Comparison of ENCODE assay signal across 1 cellular context in the genomic region with DNA sequence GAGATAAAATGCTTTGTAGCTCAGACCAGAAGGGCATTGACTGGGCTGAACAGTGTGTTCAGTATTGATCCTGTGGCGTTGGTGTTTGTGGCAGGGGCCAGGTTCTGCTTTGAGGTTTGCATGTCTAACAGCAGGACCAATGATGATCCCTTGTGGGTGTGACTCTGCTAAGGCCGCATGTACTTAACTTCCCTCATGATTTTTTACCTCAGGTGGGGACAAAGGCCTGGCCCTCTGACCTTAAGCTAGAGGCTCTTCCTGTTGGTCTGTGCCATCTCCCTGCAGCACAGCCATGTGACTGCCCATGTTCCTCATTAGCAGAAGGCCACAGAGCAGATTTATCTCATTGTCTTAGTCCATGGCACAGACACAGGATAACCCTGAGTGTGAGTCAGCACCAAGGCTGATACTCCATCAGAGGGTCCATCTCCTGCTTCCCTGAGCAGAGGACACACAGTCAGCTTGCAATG.
TF ChIP-seq lines count a peak whose summit lies in the region.

No MANE protein-coding gene starts in this region.

TF ChIP-seq in HepG2, 621 proteins besides CTCF, POLR2A, EP300 and RAD21 (continues in another document):
- TF ChIP-seq ZNF207 (IDR thresholded peaks at IDR 0.05; ENCODE audit: borderline replicate concordance) = no peak
- no peak for TF ChIP-seq GLI4 (CRISPR knock-in tag; IDR thresholded peaks at IDR 0.05; ENCODE audit: borderline replicate concordance)
- no peak for TF ChIP-seq ZNF44 (CRISPR knock-in tag; IDR thresholded peaks at IDR 0.05)
- no peak for TF ChIP-seq FOXP4 (CRISPR knock-in tag; IDR thresholded peaks at IDR 0.05)
- no peak for TF ChIP-seq ZNF615 (CRISPR knock-in tag; IDR thresholded peaks at IDR 0.05; ENCODE audit: borderline replicate concordance)
- peak; percentile 76 for TF ChIP-seq SALL1 (CRISPR knock-in tag; IDR thresholded peaks at IDR 0.05)
- TF ChIP-seq, protein P1, sequence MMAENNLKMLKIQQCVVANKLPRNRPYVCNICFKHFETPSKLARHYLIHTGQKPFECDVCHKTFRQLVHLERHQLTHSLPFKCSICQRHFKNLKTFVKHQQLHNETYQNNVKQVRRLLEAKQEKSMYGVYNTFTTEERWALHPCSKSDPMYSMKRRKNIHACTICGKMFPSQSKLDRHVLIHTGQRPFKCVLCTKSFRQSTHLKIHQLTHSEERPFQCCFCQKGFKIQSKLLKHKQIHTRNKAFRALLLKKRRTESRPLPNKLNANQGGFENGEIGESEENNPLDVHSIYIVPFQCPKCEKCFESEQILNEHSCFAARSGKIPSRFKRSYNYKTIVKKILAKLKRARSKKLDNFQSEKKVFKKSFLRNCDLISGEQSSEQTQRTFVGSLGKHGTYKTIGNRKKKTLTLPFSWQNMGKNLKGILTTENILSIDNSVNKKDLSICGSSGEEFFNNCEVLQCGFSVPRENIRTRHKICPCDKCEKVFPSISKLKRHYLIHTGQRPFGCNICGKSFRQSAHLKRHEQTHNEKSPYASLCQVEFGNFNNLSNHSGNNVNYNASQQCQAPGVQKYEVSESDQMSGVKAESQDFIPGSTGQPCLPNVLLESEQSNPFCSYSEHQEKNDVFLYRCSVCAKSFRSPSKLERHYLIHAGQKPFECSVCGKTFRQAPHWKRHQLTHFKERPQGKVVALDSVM (CRISPR knock-in tag; IDR thresholded peaks at IDR 0.05) = no peak
- TF ChIP-seq FOXC1 (CRISPR knock-in tag; IDR thresholded peaks at IDR 0.05; ENCODE audit: borderline replicate concordance) = no peak
- TF ChIP-seq ARNTL (CRISPR knock-in tag; IDR thresholded peaks at IDR 0.05) = peak; percentile 80; the same call in 1 of the 2 replicates
- TF ChIP-seq, protein P2, sequence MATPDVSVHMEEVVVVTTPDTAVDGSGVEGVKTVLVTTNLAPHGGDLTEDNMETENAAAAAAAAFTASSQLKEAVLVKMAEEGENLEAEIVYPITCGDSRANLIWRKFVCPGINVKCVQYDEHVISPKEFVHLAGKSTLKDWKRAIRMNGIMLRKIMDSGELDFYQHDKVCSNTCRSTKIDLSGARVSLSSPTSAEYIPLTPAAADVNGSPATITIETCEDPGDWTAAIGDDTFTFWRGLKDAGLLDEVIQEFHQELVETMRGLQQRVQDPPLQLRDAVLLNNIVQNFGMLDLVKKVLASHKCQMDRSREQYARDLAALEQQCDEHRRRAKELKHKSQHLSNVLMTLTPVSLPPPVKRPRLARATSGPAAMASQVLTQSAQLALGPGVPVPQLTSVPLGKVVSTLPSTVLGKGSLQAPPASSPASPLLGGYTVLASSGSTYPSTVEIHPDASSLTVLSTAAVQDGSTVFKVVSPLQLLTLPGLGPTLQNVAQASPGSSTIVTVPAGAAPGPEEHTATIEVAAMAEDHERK (CRISPR knock-in tag; IDR thresholded peaks at IDR 0.05; ENCODE audit: low read depth) = no peak
- TF ChIP-seq ZSCAN31 (CRISPR knock-in tag; IDR thresholded peaks at IDR 0.05; ENCODE audit: low read depth) = no peak
- TF ChIP-seq MBNL3 (CRISPR knock-in tag; conservative IDR thresholded peaks at IDR 0.05) = no peak
- no peak for TF ChIP-seq ZNF724P (CRISPR knock-in tag; IDR thresholded peaks at IDR 0.05; ENCODE audit: borderline replicate concordance)
- no peak for TF ChIP-seq MXD1 (CRISPR knock-in tag; IDR thresholded peaks at IDR 0.05)
- TF ChIP-seq ZNF552 (CRISPR knock-in tag; IDR thresholded peaks at IDR 0.05; ENCODE audit: borderline replicate concordance) = no peak
- TF ChIP-seq ZNF512 (CRISPR knock-in tag; IDR thresholded peaks at IDR 0.05) = no peak
- TF ChIP-seq ONECUT2 (CRISPR knock-in tag; IDR thresholded peaks at IDR 0.05) = peak; percentile 77
- TF ChIP-seq ZNF878 (CRISPR knock-in tag; IDR thresholded peaks at IDR 0.05) = no peak
- TF ChIP-seq BHLHE40 (IDR thresholded peaks at IDR 0.05; ENCODE audit: low read length) = no peak
- no peak for TF ChIP-seq RORA (CRISPR knock-in tag; IDR thresholded peaks at IDR 0.05)
- TF ChIP-seq ZNF501 (CRISPR knock-in tag; IDR thresholded peaks at IDR 0.05) = no peak; the same call in 1 of the 2 replicates
- TF ChIP-seq RFX5 (IDR thresholded peaks at IDR 0.05; ENCODE audit: low read depth, low read length) = no peak
- no peak for TF ChIP-seq ZNF230 (CRISPR knock-in tag; IDR thresholded peaks at IDR 0.05)
- TF ChIP-seq ZNF883 (CRISPR knock-in tag; IDR thresholded peaks at IDR 0.05; ENCODE audit: not compliant biosample characterization) = no peak
- TF ChIP-seq ZNF678 (CRISPR knock-in tag; IDR thresholded peaks at IDR 0.05) = no peak
- no peak for TF ChIP-seq ZNF740 (CRISPR knock-in tag; IDR thresholded peaks at IDR 0.05)
- TF ChIP-seq AKNA (CRISPR knock-in tag; IDR thresholded peaks at IDR 0.05; ENCODE audit: borderline replicate concordance) = no peak
- TF ChIP-seq CREB1 (IDR thresholded peaks at IDR 0.05) = no peak
- TF ChIP-seq CREB1 (CRISPR knock-in tag; IDR thresholded peaks at IDR 0.05) = peak; percentile 34; the same call in 1 of the 2 replicates
- no peak for TF ChIP-seq ZNF75D (CRISPR knock-in tag; IDR thresholded peaks at IDR 0.05; ENCODE audit: borderline replicate concordance)
- no peak for TF ChIP-seq JARID2 (CRISPR knock-in tag; IDR thresholded peaks at IDR 0.05; ENCODE audit: insufficient replicate concordance)
- TF ChIP-seq ZNF839 (CRISPR knock-in tag; IDR thresholded peaks at IDR 0.05; ENCODE audit: borderline replicate concordance) = 0 out of 2 replicates have a peak, but pooled peaks have one; percentile 31
- no peak for TF ChIP-seq MBD4 (IDR thresholded peaks at IDR 0.05; ENCODE audit: borderline replicate concordance, low read length)
- no peak for TF ChIP-seq TAF15 (IDR thresholded peaks at IDR 0.05; ENCODE audit: low read depth, low read length, poor library complexity, severe bottlenecking)
- no peak for TF ChIP-seq ZNF333 (CRISPR knock-in tag; IDR thresholded peaks at IDR 0.05; ENCODE audit: borderline replicate concordance)
- TF ChIP-seq ARHGAP35 (CRISPR knock-in tag; IDR thresholded peaks at IDR 0.05; ENCODE audit: borderline replicate concordance) = no peak
- TF ChIP-seq FOXA1 (IDR thresholded peaks at IDR 0.05) = no peak
- no peak for TF ChIP-seq FOXA1 (CRISPR knock-in tag; IDR thresholded peaks at IDR 0.05)
- no peak for TF ChIP-seq DPF2 (CRISPR knock-in tag; IDR thresholded peaks at IDR 0.05; ENCODE audit: borderline replicate concordance, low read depth)
- TF ChIP-seq, protein P3, sequence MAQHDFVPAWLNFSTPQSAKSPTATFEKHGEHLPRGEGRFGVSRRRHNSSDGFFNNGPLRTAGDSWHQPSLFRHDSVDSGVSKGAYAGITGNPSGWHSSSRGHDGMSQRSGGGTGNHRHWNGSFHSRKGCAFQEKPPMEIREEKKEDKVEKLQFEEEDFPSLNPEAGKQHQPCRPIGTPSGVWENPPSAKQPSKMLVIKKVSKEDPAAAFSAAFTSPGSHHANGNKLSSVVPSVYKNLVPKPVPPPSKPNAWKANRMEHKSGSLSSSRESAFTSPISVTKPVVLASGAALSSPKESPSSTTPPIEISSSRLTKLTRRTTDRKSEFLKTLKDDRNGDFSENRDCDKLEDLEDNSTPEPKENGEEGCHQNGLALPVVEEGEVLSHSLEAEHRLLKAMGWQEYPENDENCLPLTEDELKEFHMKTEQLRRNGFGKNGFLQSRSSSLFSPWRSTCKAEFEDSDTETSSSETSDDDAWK (CRISPR knock-in tag; IDR thresholded peaks at IDR 0.05) = no peak
- TF ChIP-seq, protein P4, sequence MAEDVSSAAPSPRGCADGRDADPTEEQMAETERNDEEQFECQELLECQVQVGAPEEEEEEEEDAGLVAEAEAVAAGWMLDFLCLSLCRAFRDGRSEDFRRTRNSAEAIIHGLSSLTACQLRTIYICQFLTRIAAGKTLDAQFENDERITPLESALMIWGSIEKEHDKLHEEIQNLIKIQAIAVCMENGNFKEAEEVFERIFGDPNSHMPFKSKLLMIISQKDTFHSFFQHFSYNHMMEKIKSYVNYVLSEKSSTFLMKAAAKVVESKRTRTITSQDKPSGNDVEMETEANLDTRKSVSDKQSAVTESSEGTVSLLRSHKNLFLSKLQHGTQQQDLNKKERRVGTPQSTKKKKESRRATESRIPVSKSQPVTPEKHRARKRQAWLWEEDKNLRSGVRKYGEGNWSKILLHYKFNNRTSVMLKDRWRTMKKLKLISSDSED (CRISPR knock-in tag; IDR thresholded peaks at IDR 0.05) = no peak
- TF ChIP-seq, protein P5, sequence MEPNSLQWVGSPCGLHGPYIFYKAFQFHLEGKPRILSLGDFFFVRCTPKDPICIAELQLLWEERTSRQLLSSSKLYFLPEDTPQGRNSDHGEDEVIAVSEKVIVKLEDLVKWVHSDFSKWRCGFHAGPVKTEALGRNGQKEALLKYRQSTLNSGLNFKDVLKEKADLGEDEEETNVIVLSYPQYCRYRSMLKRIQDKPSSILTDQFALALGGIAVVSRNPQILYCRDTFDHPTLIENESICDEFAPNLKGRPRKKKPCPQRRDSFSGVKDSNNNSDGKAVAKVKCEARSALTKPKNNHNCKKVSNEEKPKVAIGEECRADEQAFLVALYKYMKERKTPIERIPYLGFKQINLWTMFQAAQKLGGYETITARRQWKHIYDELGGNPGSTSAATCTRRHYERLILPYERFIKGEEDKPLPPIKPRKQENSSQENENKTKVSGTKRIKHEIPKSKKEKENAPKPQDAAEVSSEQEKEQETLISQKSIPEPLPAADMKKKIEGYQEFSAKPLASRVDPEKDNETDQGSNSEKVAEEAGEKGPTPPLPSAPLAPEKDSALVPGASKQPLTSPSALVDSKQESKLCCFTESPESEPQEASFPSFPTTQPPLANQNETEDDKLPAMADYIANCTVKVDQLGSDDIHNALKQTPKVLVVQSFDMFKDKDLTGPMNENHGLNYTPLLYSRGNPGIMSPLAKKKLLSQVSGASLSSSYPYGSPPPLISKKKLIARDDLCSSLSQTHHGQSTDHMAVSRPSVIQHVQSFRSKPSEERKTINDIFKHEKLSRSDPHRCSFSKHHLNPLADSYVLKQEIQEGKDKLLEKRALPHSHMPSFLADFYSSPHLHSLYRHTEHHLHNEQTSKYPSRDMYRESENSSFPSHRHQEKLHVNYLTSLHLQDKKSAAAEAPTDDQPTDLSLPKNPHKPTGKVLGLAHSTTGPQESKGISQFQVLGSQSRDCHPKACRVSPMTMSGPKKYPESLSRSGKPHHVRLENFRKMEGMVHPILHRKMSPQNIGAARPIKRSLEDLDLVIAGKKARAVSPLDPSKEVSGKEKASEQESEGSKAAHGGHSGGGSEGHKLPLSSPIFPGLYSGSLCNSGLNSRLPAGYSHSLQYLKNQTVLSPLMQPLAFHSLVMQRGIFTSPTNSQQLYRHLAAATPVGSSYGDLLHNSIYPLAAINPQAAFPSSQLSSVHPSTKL (CRISPR knock-in tag; IDR thresholded peaks at IDR 0.05) = no peak
